ENCODE assay signal across 1 cellular context in the genomic region with DNA sequence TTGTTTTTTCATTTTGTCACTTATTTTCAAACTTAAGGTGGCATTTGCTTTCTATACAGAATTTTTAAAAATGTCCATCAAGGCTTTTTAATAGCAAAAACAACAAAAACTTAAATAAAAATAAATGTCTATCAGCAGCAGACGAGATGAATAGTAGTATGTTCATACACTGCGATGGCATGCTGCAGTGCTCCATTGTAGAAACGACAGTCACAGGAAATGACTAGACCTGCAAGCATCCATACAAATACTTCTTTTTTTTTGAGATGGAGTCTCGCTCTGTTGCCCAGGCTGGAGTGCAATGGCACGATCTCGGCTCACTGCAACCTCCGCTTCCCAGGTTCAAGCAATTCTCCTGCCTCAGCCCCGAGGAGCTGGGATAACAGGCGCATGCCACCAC.
TF ChIP-seq lines count a peak whose summit lies in the region.

No MANE protein-coding gene starts in this region.

TF ChIP-seq in endothelial cell of umbilical vein, 7 proteins besides CTCF, POLR2A, EP300 and RAD21:
- TF ChIP-seq JUN (IDR thresholded peaks at IDR 0.05; ENCODE audit: borderline replicate concordance, insufficient read depth, insufficient read length, low read depth) (peak; percentile 70), FOS (IDR thresholded peaks at IDR 0.05; ENCODE audit: borderline replicate concordance, insufficient read depth, low read length) (peak; percentile 26)
- TF ChIP-seq, protein P1, sequence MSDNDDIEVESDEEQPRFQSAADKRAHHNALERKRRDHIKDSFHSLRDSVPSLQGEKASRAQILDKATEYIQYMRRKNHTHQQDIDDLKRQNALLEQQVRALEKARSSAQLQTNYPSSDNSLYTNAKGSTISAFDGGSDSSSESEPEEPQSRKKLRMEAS (IDR thresholded peaks at IDR 0.05; ENCODE audit: insufficient read depth, insufficient read length): no peak
